In the genomic region with DNA sequence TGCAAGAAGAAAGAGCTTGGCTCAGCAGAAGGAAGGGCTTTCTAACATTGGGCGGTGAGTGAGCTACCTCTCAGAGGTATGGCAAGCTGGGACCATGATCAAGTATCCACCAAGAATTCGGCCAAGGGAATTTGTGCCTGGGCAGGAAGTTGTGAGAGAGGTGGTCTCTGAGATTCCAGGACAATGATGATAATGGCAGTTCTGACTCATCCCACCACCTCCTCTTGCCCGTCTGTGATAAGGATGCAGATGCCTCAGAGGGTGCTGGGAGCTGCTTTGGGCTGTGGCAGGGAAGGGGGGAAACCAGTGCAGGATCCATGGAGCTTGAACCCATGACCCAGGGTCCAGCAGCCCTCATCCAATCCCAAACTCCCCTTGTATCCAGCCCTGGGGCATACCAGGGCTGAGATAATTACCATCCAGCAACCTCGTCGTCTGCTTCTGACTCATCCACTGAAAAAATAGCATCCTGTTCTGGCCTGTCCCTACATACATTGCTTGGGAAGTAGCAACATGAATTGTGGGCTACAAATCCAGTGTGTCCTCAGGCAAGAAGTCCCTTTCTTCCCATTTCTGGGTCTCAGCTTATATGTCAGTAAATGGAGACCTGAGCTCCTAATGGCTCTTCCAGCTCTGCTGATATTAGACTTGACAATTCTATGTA, we compare ENCODE assay signal across 1 cellular context.
TF ChIP-seq lines count a peak whose summit lies in the region.

No MANE protein-coding gene starts in this region.

TF ChIP-seq in GM23338, 12 proteins besides CTCF, POLR2A, EP300 and RAD21 (continued from another document):
- TF ChIP-seq EZH2 (IDR thresholded peaks at IDR 0.05; ENCODE audit: low read depth, unreplicated experiment) = no peak
